In genomic region chr12:42238240-42239140, GRCh38 we compare ENCODE assay signal across 8 cellular contexts. TPM values are rescaled to one million over a fixed set of nuclear protein-coding genes. Genes with fewer than 3 reads are reported as not detected.
DNase-seq lines count a peak whose midpoint lies in the region; ATAC-seq and TF ChIP-seq lines count a peak whose summit lies in the region.

YAF2 (minus strand) TSS chr12:42238248; CDS start chr12:42238180, 68 bp downstream.

- H3K36me3 ChIP-seq in upper lobe of right lung = peaks cover 10% of the 10 kb centered on the region

- peak within 1 kb of the TSS; percentile 97 for H3K27ac Mint-ChIP-seq in progenitor cell of endocrine pancreas

- peaks cover 3% of the 10 kb centered on the region for H3K27me3 Mint-ChIP-seq in progenitor cell of endocrine pancreas

- no peak for TF ChIP-seq CTCF in GM12865 (IDR thresholded peaks at IDR 0.05; ENCODE audit: insufficient read depth, low read depth, low read length, missing control alignments)
- TF ChIP-seq CTCF in progenitor cell of endocrine pancreas (IDR thresholded peaks at IDR 0.05; ENCODE audit: unreplicated experiment) = no peak
- no peak for TF ChIP-seq CTCF in upper lobe of right lung (IDR thresholded peaks at IDR 0.05)

- peak; percentile 83 for ATAC-seq in HG02588 (IDR thresholded peaks at IDR 0.05; ENCODE audit: unreplicated experiment)
- ATAC-seq in left cardiac atrium = peak; percentile 95
- ATAC-seq in upper lobe of right lung = peak; percentile 94

- peak within 1 kb of the TSS; percentile 83 for H3K27ac ChIP-seq in upper lobe of right lung

- DNase-seq in GM12865 (ENCODE audit: low read depth) (peak; percentile 95), NCI-H1092 (lab: John Stamatoyannopoulos, UW) (peak; percentile 80), amniotic epithelial cell (ENCODE audit: low read depth) (peak; percentile 82), left cardiac atrium (peak; percentile 94), progenitor cell of endocrine pancreas (ENCODE audit: low spot score, unreplicated experiment) (peak; percentile 83), upper lobe of right lung (peak; percentile 94)

- H3K4me1 Mint-ChIP-seq in progenitor cell of endocrine pancreas (ENCODE audit: low read depth) = peaks cover 18% of the 10 kb centered on the region

- H3K4me3 Mint-ChIP-seq in progenitor cell of endocrine pancreas (ENCODE audit: low read depth) = peak within 1 kb of the TSS; percentile 89

- no peaks in the 10 kb centered on the region for H3K27me3 ChIP-seq in upper lobe of right lung

- H3K9me3 Mint-ChIP-seq in progenitor cell of endocrine pancreas (ENCODE audit: low read depth) = no peaks in the 10 kb centered on the region

- H3K4me3 ChIP-seq in GM12865 (ENCODE audit: low read depth, low read length) = peak within 1 kb of the TSS; percentile 99
- peak within 1 kb of the TSS; percentile 57 for H3K4me3 ChIP-seq in upper lobe of right lung

- peaks cover 5% of the 10 kb centered on the region for H3K36me3 Mint-ChIP-seq in progenitor cell of endocrine pancreas (ENCODE audit: insufficient read depth)

- H3K4me1 ChIP-seq in upper lobe of right lung = peaks cover 17% of the 10 kb centered on the region

- no peaks in the 10 kb centered on the region for H3K9me3 ChIP-seq in upper lobe of right lung

- intact Hi-C loops in T-helper 1 cell treated with Interleukin-12 subunit alpha and Interleukin-12 subunit beta and Interleukin-4 antibody, amounts not matched to agents 30 ng/mL and 1 ng/mL, for 36 hours (cut with micrococcal nuclease) = loop anchor here (1.0 to 5.0 kb wide), 6 partner anchors 59 to 1568 kb away; partner anchors contain the start of genes GXYLT1, IRAK4, PPHLN1 and PUS7L
- intact Hi-C loops in left cardiac atrium (cut with DNase I) = loop anchor here (10.0 kb wide), 2 partner anchors 86 to 94 kb away; partner anchors contain the start of genes GXYLT1 (in 1 of the 2), PPHLN1 (in 1 of the 2) and ZCRB1 (in 1 of the 2)
- intact Hi-C loops in upper lobe of right lung (cut with DNase I) = no loop called here

RNA-seq across cellular contexts. Expression of gene YAF2, which starts in this region (rescaled TPM):
- total RNA-seq in T-helper 1 cell treated with Interleukin-12 subunit alpha and Interleukin-12 subunit beta and Interleukin-4 antibody, amounts not matched to agents 30 ng/mL and 1 ng/mL, for 36 hours = 51.5 and 53.1 TPM in 2 replicates
- total RNA-seq in left cardiac atrium (10 to 100 TPM; 64.7 to 76.0 TPM), progenitor cell of endocrine pancreas (30.5 and 33.8 TPM in 2 replicates), upper lobe of right lung (28.0 TPM)

Comparison
In these comparisons a context has a peak if more than half of its experiments do, and no peak if none do; other contexts are left out.
1. Peak in every context shown above with its lines: DNase-seq, ATAC-seq, H3K4me3 ChIP-seq and H3K27ac ChIP-seq.